ENCODE assay signal across 18 cellular contexts in genomic region chr9:130497139-130497538, GRCh38.
"Had no signal": no experiment of that assay in that cellular context is flagged by ENCODE, and none has a peak within 500 bp of the region (broad histone marks: within the 10 kb centered on the region; RNA-seq: fewer than 3 reads in every experiment).

No MANE protein-coding gene starts in this region.

- H3K36me3 Mint-ChIP-seq: activated naive CD4-positive, alpha-beta T cell treated with anti-CD3 and anti-CD28 coated beads, Interleukin-2, amount 50 U/mL, for 24 hours had no signal

- H3K27me3 ChIP-seq: ascending aorta, ovary, transverse colon, uterus had no signal

- H3K9me3 Mint-ChIP-seq: activated naive CD4-positive, alpha-beta T cell treated with anti-CD3 and anti-CD28 coated beads, Interleukin-2, amount 50 U/mL, for 24 hours had no signal

- H3K36me3 ChIP-seq: ovary, uterus had no signal

- H3K27ac Mint-ChIP-seq: activated CD4-positive, alpha-beta T cell treated with anti-CD3 and anti-CD28 coated beads for 36 hours; activated naive CD4-positive, alpha-beta T cell treated with anti-CD3 and anti-CD28 coated beads, Interleukin-2, amount 50 U/mL, for 24 hours; WTC11 had no signal

- H3K4me3 Mint-ChIP-seq: activated CD4-positive, alpha-beta T cell treated with anti-CD3 and anti-CD28 coated beads for 36 hours; activated naive CD4-positive, alpha-beta T cell treated with anti-CD3 and anti-CD28 coated beads, Interleukin-2, amount 50 U/mL, for 24 hours; WTC11 had no signal

- DNase-seq: activated CD4-positive, alpha-beta T cell treated with anti-CD3 and anti-CD28 coated beads for 36 hours; activated CD4-positive, alpha-beta T cell treated with anti-CD3 and anti-CD28 coated beads, Interleukin-2, amount 50 U/mL, for 48 hours; activated gamma-delta T cell; cerebellar nuclear complex; cortex of kidney; effector CD4-positive, alpha-beta T cell; left ventricle myocardium inferior; ovary; psoas muscle; right cardiac atrium; stimulated activated naive CD8-positive, alpha-beta T cell treated with anti-CD3 and anti-CD28 coated beads, Interleukin-15, Interleukin-2, amounts not matched to agents 100 U/mL and 50 U/mL, for 24 hours; substantia nigra; transverse colon; uterus had no signal

- H3K4me3 ChIP-seq: ascending aorta, left ventricle myocardium inferior, ovary, psoas muscle, skin epidermis, transverse colon, uterus had no signal

- H3K4me1 Mint-ChIP-seq: activated CD4-positive, alpha-beta T cell treated with anti-CD3 and anti-CD28 coated beads for 36 hours; activated naive CD4-positive, alpha-beta T cell treated with anti-CD3 and anti-CD28 coated beads, Interleukin-2, amount 50 U/mL, for 24 hours had no signal

- ATAC-seq: activated CD4-positive, alpha-beta T cell treated with anti-CD3 and anti-CD28 coated beads for 36 hours; psoas muscle; right cardiac atrium; stimulated activated naive CD8-positive, alpha-beta T cell treated with anti-CD3 and anti-CD28 coated beads, Interleukin-15, Interleukin-2, amounts not matched to agents 100 U/mL and 50 U/mL, for 24 hours; WTC11 had no signal

- H3K4me1 ChIP-seq: ascending aorta, left ventricle myocardium inferior, psoas muscle, uterus had no signal

- H3K27ac ChIP-seq: ascending aorta, left ventricle myocardium inferior, ovary, psoas muscle, skin epidermis, transverse colon, uterus had no signal

- H3K9me3 ChIP-seq: psoas muscle, transverse colon, uterus had no signal
